ENCODE assay signal across 15 cellular contexts in genomic region chr13:43080199-43080598, GRCh38. TPM values are rescaled to one million over a fixed set of nuclear protein-coding genes. Genes with fewer than 3 reads are reported as not detected.
DNase-seq lines count a peak whose midpoint lies in the region; FAIRE-seq and TF ChIP-seq lines count a peak whose summit lies in the region.
"Had no signal": no experiment of that assay in that cellular context is flagged by ENCODE, and none has a peak within 500 bp of the region (broad histone marks: within the 10 kb centered on the region; RNA-seq: fewer than 3 reads in every experiment).

No MANE protein-coding gene starts in this region.

- H3K27me3 Mint-ChIP-seq in activated CD4-positive, alpha-beta T cell treated with anti-CD3 and anti-CD28 coated beads, Interleukin-2, amount 10 ng/mL, durations not matched to agents 7 days and 5 days, result no peaks in the 10 kb centered on the region
- H3K27me3 Mint-ChIP-seq in activated T-helper 1 cell treated with anti-CD3 and anti-CD28 coated beads, Interleukin-12 subunit alpha, Interleukin-12 subunit beta, Interleukin-2, Interleukin-4 antibody, amounts not matched to agents 30 ng/mL and 10 ng/mL and 1 ng/mL, durations not matched to agents 14 hours and 24 hours and 36 hours (ENCODE audit: insufficient read depth), result peaks cover 2% of the 10 kb centered on the region
- H3K27me3 Mint-ChIP-seq: CD4-positive, alpha-beta memory T cell had no signal

- CTCF ChIA-PET in activated CD4-positive, alpha-beta T cell treated with anti-CD3 and anti-CD28 coated beads, Interleukin-2, amount 10 ng/mL, durations not matched to agents 7 days and 5 days (lab: Charles Lee), result no interaction called here

- FAIRE-seq in GM18507 (lab: Jason Lieb, UNC) (peak; percentile 45), H54 (lab: Jason Lieb, UNC) (no peak)
- FAIRE-seq: A549, G401.6 had no signal

- peaks cover 41% of the 10 kb centered on the region for H3K36me3 Mint-ChIP-seq in activated CD4-positive, alpha-beta T cell treated with anti-CD3 and anti-CD28 coated beads, Interleukin-2, amount 10 ng/mL, durations not matched to agents 7 days and 5 days (ENCODE audit: low read depth)
- H3K36me3 Mint-ChIP-seq in activated T-helper 1 cell treated with anti-CD3 and anti-CD28 coated beads, Interleukin-12 subunit alpha, Interleukin-12 subunit beta, Interleukin-2, Interleukin-4 antibody, amounts not matched to agents 30 ng/mL and 10 ng/mL and 1 ng/mL, durations not matched to agents 14 hours and 24 hours and 36 hours (ENCODE audit: low read depth), result peaks cover 29% of the 10 kb centered on the region

- intact Hi-C loops in activated T-helper 1 cell treated with anti-CD3 and anti-CD28 coated beads, Interleukin-12 subunit alpha, Interleukin-12 subunit beta, Interleukin-2, Interleukin-4 antibody, amounts not matched to agents 30 ng/mL and 10 ng/mL and 1 ng/mL, durations not matched to agents 14 hours and 24 hours and 36 hours (cut with micrococcal nuclease), result loop anchor here (10.0 kb wide), 1 partner anchor 795 kb away; the partner anchor contains the start of genes CCDC122 and LACC1

- H3K4me1 Mint-ChIP-seq in activated CD4-positive, alpha-beta T cell treated with anti-CD3 and anti-CD28 coated beads, Interleukin-2, amount 10 ng/mL, durations not matched to agents 7 days and 5 days, result peaks cover 26% of the 10 kb centered on the region
- H3K4me1 Mint-ChIP-seq in activated T-helper 1 cell treated with anti-CD3 and anti-CD28 coated beads, Interleukin-12 subunit alpha, Interleukin-12 subunit beta, Interleukin-2, Interleukin-4 antibody, amounts not matched to agents 30 ng/mL and 10 ng/mL and 1 ng/mL, durations not matched to agents 14 hours and 24 hours and 36 hours (ENCODE audit: low read depth), result peaks cover 29% of the 10 kb centered on the region

- TF ChIP-seq POLR2A in H54 (IDR thresholded peaks at IDR 0.05; ENCODE audit: low read depth, low read length), result no peak

- POLR2A ChIA-PET in activated CD4-positive, alpha-beta T cell treated with anti-CD3 and anti-CD28 coated beads, Interleukin-2, amount 10 ng/mL, durations not matched to agents 7 days and 5 days (lab: Charles Lee), result interaction anchor here (0.6 kb wide), 1 partner anchor 511 kb away, joined by 3 read pairs; no protein-coding TSS in a partner anchor

- no peak overlapping the region for H3K4me3 Mint-ChIP-seq in activated CD4-positive, alpha-beta T cell treated with anti-CD3 and anti-CD28 coated beads, Interleukin-2, amount 10 ng/mL, durations not matched to agents 7 days and 5 days
- H3K4me3 Mint-ChIP-seq in activated T-helper 1 cell treated with anti-CD3 and anti-CD28 coated beads, Interleukin-12 subunit alpha, Interleukin-12 subunit beta, Interleukin-2, Interleukin-4 antibody, amounts not matched to agents 30 ng/mL and 10 ng/mL and 1 ng/mL, durations not matched to agents 14 hours and 24 hours and 36 hours, result no peak overlapping the region
- H3K4me3 Mint-ChIP-seq: CD4-positive, alpha-beta memory T cell; GM23338 had no signal

- H3K9me3 Mint-ChIP-seq in activated CD4-positive, alpha-beta T cell treated with anti-CD3 and anti-CD28 coated beads, Interleukin-2, amount 10 ng/mL, durations not matched to agents 7 days and 5 days, result peaks cover 6% of the 10 kb centered on the region
- peaks cover 7% of the 10 kb centered on the region for H3K9me3 Mint-ChIP-seq in activated T-helper 1 cell treated with anti-CD3 and anti-CD28 coated beads, Interleukin-12 subunit alpha, Interleukin-12 subunit beta, Interleukin-2, Interleukin-4 antibody, amounts not matched to agents 30 ng/mL and 10 ng/mL and 1 ng/mL, durations not matched to agents 14 hours and 24 hours and 36 hours
- H3K9me3 Mint-ChIP-seq: GM23338 had no signal

- no peak for DNase-seq in activated CD4-positive, alpha-beta T cell treated with anti-CD3 and anti-CD28 coated beads, Interleukin-2, amount 10 ng/mL, durations not matched to agents 7 days and 5 days
- no peak for DNase-seq in activated CD4-positive, alpha-beta T cell treated with anti-CD3 and anti-CD28 coated beads for 1 hour
- DNase-seq in GM18507 (ENCODE audit: extremely low spot score, insufficient read length, low read depth) (no peak), dermis blood vessel endothelial cell (no peak), H54 (ENCODE audit: insufficient read length, low spot score) (no peak)
- no peak for DNase-seq in activated T-helper 1 cell treated with anti-CD3 and anti-CD28 coated beads, Interleukin-12 subunit alpha, Interleukin-12 subunit beta, Interleukin-2, Interleukin-4 antibody, amounts not matched to agents 30 ng/mL and 10 ng/mL and 1 ng/mL, durations not matched to agents 14 hours and 24 hours and 36 hours (ENCODE audit: low spot score)
- DNase-seq: 8988T; C1 segment of cervical spinal cord; Caco-2; CD4-positive, alpha-beta memory T cell; DMS153; DND-41 had no signal

- peak overlapping the region; percentile 31 for H3K27ac Mint-ChIP-seq in activated CD4-positive, alpha-beta T cell treated with anti-CD3 and anti-CD28 coated beads, Interleukin-2, amount 10 ng/mL, durations not matched to agents 7 days and 5 days
- H3K27ac Mint-ChIP-seq in activated T-helper 1 cell treated with anti-CD3 and anti-CD28 coated beads, Interleukin-12 subunit alpha, Interleukin-12 subunit beta, Interleukin-2, Interleukin-4 antibody, amounts not matched to agents 30 ng/mL and 10 ng/mL and 1 ng/mL, durations not matched to agents 14 hours and 24 hours and 36 hours, result peak overlapping the region; percentile 8
- H3K27ac Mint-ChIP-seq: GM23338 had no signal

RNA-seq across cellular contexts. Expression of gene DNAJC15, which starts 56.8 kb away (rescaled TPM):
- 10 to 100 TPM; 12.5 to 18.5 TPM for total RNA-seq in activated CD4-positive, alpha-beta T cell treated with anti-CD3 and anti-CD28 coated beads, Interleukin-2, amount 10 ng/mL, durations not matched to agents 7 days and 5 days
- 18.5 and 20.5 TPM in 2 replicates for total RNA-seq in activated T-helper 1 cell treated with anti-CD3 and anti-CD28 coated beads, Interleukin-12 subunit alpha, Interleukin-12 subunit beta, Interleukin-2, Interleukin-4 antibody, amounts not matched to agents 30 ng/mL and 10 ng/mL and 1 ng/mL, durations not matched to agents 14 hours and 24 hours and 36 hours
- total RNA-seq in dermis blood vessel endothelial cell, result 4.9 and 14.0 TPM in 2 replicates
